In genomic region chr4:148109216-148109615, GRCh38 we compare ENCODE assay signal across 5 cellular contexts.
"Had no signal": no experiment of that assay in that cellular context is flagged by ENCODE, and none has a peak within 500 bp of the region (broad histone marks: within the 10 kb centered on the region; RNA-seq: fewer than 3 reads in every experiment).

No MANE protein-coding gene starts in this region.

- H3K27ac Mint-ChIP-seq: GM23338, H9, IgD-negative memory B cell had no signal

- H3K27me3 Mint-ChIP-seq: IgD-negative memory B cell had no signal

- H3K4me3 Mint-ChIP-seq: GM23338, H9, IgD-negative memory B cell had no signal

- DNase-seq: H9, HCEC 1CT, KBM-7 had no signal

- H3K4me1 Mint-ChIP-seq: IgD-negative memory B cell had no signal

- ATAC-seq: GM23338 had no signal

- H3K4me3 ChIP-seq: GM23338 had no signal
